In genomic region chr11:16606784-16607674, GRCh38 we compare ENCODE assay signal across 8 cellular contexts.
A peak's percentile ranks its signal among the peaks of the same experiment; 100 is the strongest.
DNase-seq lines count a peak whose midpoint lies in the region; ATAC-seq, FAIRE-seq and TF ChIP-seq lines count a peak whose summit lies in the region.

No MANE protein-coding gene starts in this region.

- H3K27me3 Mint-ChIP-seq in IgD-negative memory B cell, result peaks cover 49% of the 10 kb centered on the region

- no TSS peak for BruUV-seq in K562 (replicated peaks; lab: Mats Ljungman, UMichigan)

- peaks cover 14% of the 10 kb centered on the region for H3K9me3 ChIP-seq in BLaER1
- no peaks in the 10 kb centered on the region for H3K9me3 ChIP-seq in K562 (replicated peaks; ENCODE audit: control insufficient read depth, insufficient read depth, low read depth, low read length)
- H3K9me3 ChIP-seq in iPS-20b (ENCODE audit: insufficient read depth, low read depth, low read length), result peaks cover 5% of the 10 kb centered on the region; the same call in 1 of the 2 replicates
- no peaks in the 10 kb centered on the region for H3K9me3 ChIP-seq in skeletal muscle satellite cell (replicated peaks; ENCODE audit: low read length)

- peaks cover 25% of the 10 kb centered on the region for H3K79me2 ChIP-seq in K562 (ENCODE audit: control insufficient read depth, insufficient read depth, low read length)

- no peaks in the 10 kb centered on the region for H3K9me1 ChIP-seq in K562 (ENCODE audit: control insufficient read depth, insufficient read depth, low read length)

- H3K27ac Mint-ChIP-seq in IgD-negative memory B cell, result peak overlapping the region; percentile 41 to 64 (median 53)

- no peak for FAIRE-seq in K562 (lab: Jason Lieb, UNC)

- TF ChIP-seq CTCF in K562 (IDR thresholded peaks at IDR 0.05 in 2 of 3, conservative IDR thresholded peaks at IDR 0.05 in 1 of 3; ENCODE audit: insufficient read depth in 2 of 3, low read depth in 1 of 3, low read length in 3 of 3), result peak in 1 of 3 experiments; percentile 1; a peak in 1 of 6 replicates

- peaks cover 7% of the 10 kb centered on the region for H3K36me3 Mint-ChIP-seq in IgD-negative memory B cell

- POLR2A ChIA-PET in K562 (lab: Yijun Ruan, JAX), result interaction anchor here (0.5 to 1.0 kb wide), 2 partner anchors 413 to 834 kb away, joined by 3 to 5 read pairs; no protein-coding TSS in a partner anchor

- no peak for TF ChIP-seq EP300 in K562 (IDR thresholded peaks at IDR 0.05; ENCODE audit: low read length)

- in situ Hi-C loops in K562 (cut with MboI), result loop anchor here (5.0 to 25.0 kb wide), 3 partner anchors 415 to 770 kb away; no protein-coding TSS in a partner anchor

- H3K4me3 Mint-ChIP-seq in IgD-negative memory B cell, result peak overlapping the region in 3 of 4 donors; percentile 34 to 89 (median 83)

- peaks cover 4 to 20% (median 5%) of the 10 kb centered on the region in 3 donors for H3K9me3 Mint-ChIP-seq in IgD-negative memory B cell

- peaks cover 8 to 17% (median 12%) of the 10 kb centered on the region in 3 donors for H3K4me1 Mint-ChIP-seq in IgD-negative memory B cell

- H3K4me1 ChIP-seq in BLaER1 (peaks cover 31% of the 10 kb centered on the region), K562 (replicated peaks in 1 of 2; ENCODE audit: control insufficient read depth in 2 of 2, insufficient read depth in 2 of 2, low read length in 2 of 2) (peaks cover 16 to 45% of the 10 kb centered on the region in 2 experiments; a peak in 4 of 5 replicates), iPS-20b (ENCODE audit: insufficient read depth, low read length) (peaks cover 5% of the 10 kb centered on the region), skeletal muscle satellite cell (ENCODE audit: control insufficient read depth, insufficient read depth, low read length) (peaks cover 12% of the 10 kb centered on the region)

- H3K4me3 ChIP-seq in BLaER1, result peak overlapping the region; percentile 69
- peak overlapping the region; percentile 71 for H3K4me3 ChIP-seq in K562
- H3K4me3 ChIP-seq in iPS-20b (ENCODE audit: low read length), result peak overlapping the region; percentile 69
- peak overlapping the region; percentile 85 for H3K4me3 ChIP-seq in skeletal muscle satellite cell (ENCODE audit: low read length)

- intact Hi-C loops in K562 (cut with micrococcal nuclease), result loop anchor here (2.0 to 10.0 kb wide), 7 partner anchors 152 to 780 kb away; partner anchors contain the start of gene SOX6

- H4K20me1 ChIP-seq in BLaER1 (peaks cover 85% of the 10 kb centered on the region), K562 (replicated peaks; ENCODE audit: control insufficient read depth, insufficient read depth, low read length) (no peaks in the 10 kb centered on the region)

- H3K27me3 ChIP-seq in BLaER1 (peaks cover 100% of the 10 kb centered on the region), K562 (ENCODE audit: control insufficient read depth in 2 of 2, insufficient read depth in 2 of 2, low read length in 2 of 2) (no peaks in the 10 kb centered on the region), iPS-20b (ENCODE audit: insufficient read depth, low read length) (peaks cover 100% of the 10 kb centered on the region), skeletal muscle satellite cell (ENCODE audit: control insufficient read depth, insufficient read depth, low read length) (peaks cover 9% of the 10 kb centered on the region)

- peak overlapping the region; percentile 86 for H2AFZ ChIP-seq in K562 (ENCODE audit: low read depth, low read length)

- CTCF ChIA-PET in K562 (lab: Yijun Ruan, JAX; ENCODE audit: low intra/inter-chr PET ratio), result interaction anchor here (0.7 to 3.7 kb wide), 2 partner anchors 416 to 960 kb away, joined by 3 to 24 read pairs; no protein-coding TSS in a partner anchor

- TF ChIP-seq POLR2A in K562 (conservative IDR thresholded peaks at IDR 0.05), result no peak

- H3K9ac ChIP-seq in BLaER1, result no peak overlapping the region
- H3K9ac ChIP-seq in K562 (ENCODE audit: insufficient read depth in 1 of 2, low read depth in 2 of 2, low read length in 2 of 2), result peak overlapping the region; percentile 75 to 93
- no peak overlapping the region for H3K9ac ChIP-seq in iPS-20b (ENCODE audit: low read depth, low read length)
- peak overlapping the region; percentile 81 for H3K9ac ChIP-seq in skeletal muscle satellite cell (ENCODE audit: low read depth, low read length)

- H3K27ac ChIP-seq in BLaER1, result no peak overlapping the region
- peak overlapping the region; percentile 90 for H3K27ac ChIP-seq in K562 (ENCODE audit: extremely low read depth, low read depth, low read length)
- no peak overlapping the region for H3K27ac ChIP-seq in iPS-20b (ENCODE audit: low read length)

- no peak for TF ChIP-seq RAD21 in K562 (CRISPR knock-in tag; conservative IDR thresholded peaks at IDR 0.05 in 1 of 2, IDR thresholded peaks at IDR 0.05 in 1 of 2)

- WGBS in K562 (ENCODE audit: insufficient coverage, low coverage, missing lambda C conversion rate), result 2% methylated on average over 55 of the region's 81 CpGs

- peak overlapping the region; percentile 99 for H3K4me2 ChIP-seq in BLaER1
- H3K4me2 ChIP-seq in K562 (ENCODE audit: insufficient read depth, low read length), result peak overlapping the region; percentile 79
- H3K4me2 ChIP-seq in skeletal muscle satellite cell (ENCODE audit: low read length), result peak overlapping the region; percentile 99

- DNase-seq in K562 (ENCODE audit: extremely low read depth in 1 of 4, low spot score in 3 of 4) (peak; percentile 47 to 58 (median 52)), NCI-H128 (lab: John Stamatoyannopoulos, UW; ENCODE audit: unreplicated experiment) (no peak), putamen (ENCODE audit: low spot score) (no peak)

- no peaks in the 10 kb centered on the region for H3K36me3 ChIP-seq in BLaER1
- no peaks in the 10 kb centered on the region for H3K36me3 ChIP-seq in K562 (ENCODE audit: control insufficient read depth, insufficient read depth, low read length)
- no peaks in the 10 kb centered on the region for H3K36me3 ChIP-seq in iPS-20b (ENCODE audit: insufficient read depth, low read depth, low read length)
- H3K36me3 ChIP-seq in skeletal muscle satellite cell (ENCODE audit: insufficient read depth, low read length), result no peaks in the 10 kb centered on the region

- peak; percentile 29 for ATAC-seq in K562
- no peak for ATAC-seq in HG02870 (IDR thresholded peaks at IDR 0.05; ENCODE audit: unreplicated experiment)

TF ChIP-seq in K562, 482 proteins besides CTCF, POLR2A, EP300 and RAD21 (continues in another document):
- TF ChIP-seq HMGN3 (IDR thresholded peaks at IDR 0.05; ENCODE audit: borderline replicate concordance, extremely low read depth, insufficient read length, low read depth, low read length), result peak; percentile 6
- TF ChIP-seq SP1 (CRISPR knock-in tag; IDR thresholded peaks at IDR 0.05), result peak; percentile 18; the same call in 1 of the 2 replicates
- peak; percentile 43; the same call in 1 of the 2 replicates for TF ChIP-seq GABPB1 (CRISPR knock-in tag; IDR thresholded peaks at IDR 0.05)

Comparison
In these comparisons a context has a peak if more than half of its experiments do, and no peak if none do; other contexts are left out.
1. H3K9ac ChIP-seq: peak in K562 (2 of 2) and skeletal muscle satellite cell (single experiment); none in BLaER1 (single experiment) and iPS-20b (single experiment).
2. DNase-seq: peak in K562 (4 of 4); none in NCI-H128 (single experiment) and putamen (single experiment).
3. Peak in every context shown above with its lines, with median percentiles within 50 percentile points of each other: H3K4me2 ChIP-seq and H3K4me3 ChIP-seq.